Comparison of ENCODE assay signal across 12 cellular contexts in genomic region chr7:17184805-17185689, GRCh38.
DNase-seq lines count a peak whose midpoint lies in the region; ATAC-seq and TF ChIP-seq lines count a peak whose summit lies in the region.
"Had no signal": no experiment of that assay in that cellular context is flagged by ENCODE, and none has a peak within 500 bp of the region (broad histone marks: within the 10 kb centered on the region; RNA-seq: fewer than 3 reads in every experiment).

No MANE protein-coding gene starts in this region.

- H3K27me3 ChIP-seq in GM23248 (replicated peaks; ENCODE audit: insufficient read depth) (no peaks in the 10 kb centered on the region), colonic mucosa (no peaks in the 10 kb centered on the region)
- H3K27me3 ChIP-seq in naive thymus-derived CD4-positive, alpha-beta T cell (ENCODE audit: control insufficient read depth in 2 of 2, insufficient read depth in 2 of 2, low read length in 2 of 2): no peaks in the 10 kb centered on the region
- H3K27me3 ChIP-seq: gastrocnemius medialis had no signal

- peaks cover 0 to 10% (median 0%) of the 10 kb centered on the region in 7 donors for H3K4me1 Mint-ChIP-seq in naive thymus-derived CD4-positive, alpha-beta T cell
- H3K4me1 Mint-ChIP-seq: naive B cell had no signal

- in situ Hi-C loops in GM23248 (cut with MboI) (no loop called here), KBM-7 (cut with MboI; ENCODE audit: low pct_unique_long_range_greater_than_20kb, low sequenced_read_pairs) (no loop called here)

- intact Hi-C loops in naive thymus-derived CD4-positive, alpha-beta T cell (cut with micrococcal nuclease): loop anchor here in 1 of 2 donors (5.0 kb wide), 1 partner anchor 47 kb away; no protein-coding TSS in a partner anchor
- intact Hi-C loops in colonic mucosa (cut with DNase I): no loop called here

- peaks cover 0 to 5% (median 0%) of the 10 kb centered on the region in 5 donors for H3K36me3 Mint-ChIP-seq in naive thymus-derived CD4-positive, alpha-beta T cell
- H3K36me3 Mint-ChIP-seq: naive B cell had no signal

- no peak overlapping the region for H3K4me3 Mint-ChIP-seq in naive thymus-derived CD4-positive, alpha-beta T cell
- H3K4me3 Mint-ChIP-seq: naive B cell had no signal

- H3K27ac Mint-ChIP-seq in naive thymus-derived CD4-positive, alpha-beta T cell: no peak overlapping the region
- H3K27ac Mint-ChIP-seq: naive B cell had no signal

- no peaks in the 10 kb centered on the region for H3K79me2 ChIP-seq in GM23248 (ENCODE audit: insufficient read depth)

- CTCF ChIA-PET in naive thymus-derived CD4-positive, alpha-beta T cell (lab: Charles Lee): no interaction called here

- H3K9me2 ChIP-seq in GM23248 (ENCODE audit: insufficient read depth): no peaks in the 10 kb centered on the region

- H3K9ac ChIP-seq in GM23248: peak overlapping the region; percentile 25
- no peak overlapping the region for H3K9ac ChIP-seq in colonic mucosa (ENCODE audit: low read depth in 2 of 2, low read length in 2 of 2)

- H3K27ac ChIP-seq in GM23248 (peak overlapping the region; percentile 45), colonic mucosa (no peak overlapping the region)
- no peak overlapping the region for H3K27ac ChIP-seq in naive thymus-derived CD4-positive, alpha-beta T cell (ENCODE audit: low read depth, low read length)
- H3K27ac ChIP-seq: gastrocnemius medialis had no signal

- no peaks in the 10 kb centered on the region for H3K9me3 ChIP-seq in GM23248 (ENCODE audit: low read depth)
- no peaks in the 10 kb centered on the region for H3K9me3 ChIP-seq in naive thymus-derived CD4-positive, alpha-beta T cell (ENCODE audit: control insufficient read depth in 2 of 3, low read length in 3 of 3)
- H3K9me3 ChIP-seq in colonic mucosa: no peaks in the 10 kb centered on the region
- H3K9me3 ChIP-seq: gastrocnemius medialis had no signal

- H3K9me3 Mint-ChIP-seq in naive thymus-derived CD4-positive, alpha-beta T cell: peaks cover 0 to 3% (median 0%) of the 10 kb centered on the region in 11 donors
- H3K9me3 Mint-ChIP-seq: naive B cell had no signal

- no peaks in the 10 kb centered on the region for H3K36me3 ChIP-seq in GM23248 (ENCODE audit: low read depth)
- H3K36me3 ChIP-seq in naive thymus-derived CD4-positive, alpha-beta T cell (ENCODE audit: control insufficient read depth in 2 of 3, insufficient read depth in 3 of 3, low read length in 3 of 3): no peaks in the 10 kb centered on the region
- H3K36me3 ChIP-seq in colonic mucosa: no peaks in the 10 kb centered on the region
- H3K36me3 ChIP-seq: gastrocnemius medialis had no signal

- peak overlapping the region; percentile 49 for H3K4me2 ChIP-seq in GM23248 (ENCODE audit: unreplicated experiment)

- WGBS in GM23248 (ENCODE audit: low coverage in 1 of 2, low lambda C conversion rate in 2 of 2, missing lambda C conversion rate in 2 of 2), 2 experiments: 80 to 87% methylated on average over 4 of the region's 4 CpGs

- POLR2A ChIA-PET in naive thymus-derived CD4-positive, alpha-beta T cell (lab: Charles Lee): no interaction called here

- H3K4me1 ChIP-seq in GM23248 (ENCODE audit: insufficient read depth) (peaks cover 31% of the 10 kb centered on the region), colonic mucosa (no peaks in the 10 kb centered on the region)
- no peaks in the 10 kb centered on the region for H3K4me1 ChIP-seq in naive thymus-derived CD4-positive, alpha-beta T cell (ENCODE audit: control insufficient read depth in 2 of 2, insufficient read depth in 2 of 2, low read length in 2 of 2)
- H3K4me1 ChIP-seq: gastrocnemius medialis had no signal

- no peak overlapping the region for H2AFZ ChIP-seq in GM23248

- H4K20me1 ChIP-seq in GM23248 (ENCODE audit: insufficient read depth): no peaks in the 10 kb centered on the region

- H3K27me3 Mint-ChIP-seq in naive thymus-derived CD4-positive, alpha-beta T cell: peaks cover 0 to 9% (median 4%) of the 10 kb centered on the region in 5 donors

- ATAC-seq in GM18861 (IDR thresholded peaks at IDR 0.05; ENCODE audit: unreplicated experiment): peak; percentile 32
- ATAC-seq in HG03565 (IDR thresholded peaks at IDR 0.05; ENCODE audit: unreplicated experiment): peak; percentile 27
- ATAC-seq in naive thymus-derived CD4-positive, alpha-beta T cell: peak; percentile 16
- ATAC-seq: gastrocnemius medialis had no signal

- DNase-seq in GM23248: peak; percentile 76
- DNase-seq in naive thymus-derived CD4-positive, alpha-beta T cell: no peak
- no peak for DNase-seq in NCI-H82 treated with DMSO at 0.1 percent for 48 hours (lab: John Stamatoyannopoulos, UW; ENCODE audit: unreplicated experiment)
- DNase-seq in colonic mucosa: no peak
- DNase-seq in SKM-1 treated with dmso at 0.1 percent for 144 hours (lab: John Stamatoyannopoulos, UW; ENCODE audit: unreplicated experiment): no peak
- DNase-seq in KBM-7: no peak
- DNase-seq: gastrocnemius medialis, naive B cell, NCI-H1092, SW 1271 had no signal

- no peak overlapping the region; the same call in 1 of the 2 replicates for H3K4me3 ChIP-seq in GM23248
- no peak overlapping the region for H3K4me3 ChIP-seq in naive thymus-derived CD4-positive, alpha-beta T cell (ENCODE audit: low read length)
- no peak overlapping the region for H3K4me3 ChIP-seq in colonic mucosa
- H3K4me3 ChIP-seq: gastrocnemius medialis had no signal

- TF ChIP-seq CTCF in colonic mucosa (IDR thresholded peaks at IDR 0.05): no peak

- H3F3A ChIP-seq in GM23248 (ENCODE audit: insufficient read depth): peaks cover 28% of the 10 kb centered on the region
